Comparison of ENCODE assay signal across 15 cellular contexts in the genomic region with DNA sequence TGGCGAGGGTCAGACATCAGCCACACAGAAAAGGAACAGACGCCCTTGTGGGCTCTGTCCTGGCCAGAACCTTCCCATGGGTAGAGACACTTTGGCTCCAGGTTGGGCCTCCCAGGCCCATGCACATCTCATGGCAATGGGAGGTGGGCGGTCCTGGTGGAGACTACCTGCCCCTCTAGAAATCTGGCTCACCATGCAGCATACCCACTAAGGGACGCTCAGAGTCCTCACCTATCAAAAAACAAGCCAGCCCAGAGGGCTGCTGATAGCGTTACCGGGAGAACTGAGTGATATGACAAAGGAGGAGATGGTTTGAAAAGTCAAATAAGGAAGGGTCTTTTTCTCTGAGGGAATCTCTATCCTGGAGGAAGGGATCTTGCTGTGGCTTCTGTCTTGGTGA.
DNase-seq lines count a peak whose midpoint lies in the region; ATAC-seq and TF ChIP-seq lines count a peak whose summit lies in the region.
"Had no signal": no experiment of that assay in that cellular context is flagged by ENCODE, and none has a peak within 500 bp of the region (broad histone marks: within the 10 kb centered on the region; RNA-seq: fewer than 3 reads in every experiment).

No MANE protein-coding gene starts in this region.

- H3K4me3 ChIP-seq in BLaER1 treated with 17β-estradiol and CSF1 and Interleukin-3, amounts not matched to agents 10 nM and 100 nM, result no peak overlapping the region
- H3K4me3 ChIP-seq in GM12865 (ENCODE audit: low read depth, low read length) (no peak overlapping the region), endodermal cell (ENCODE audit: low read length) (no peak overlapping the region)
- H3K4me3 ChIP-seq: HAP-1, SK-N-MC had no signal

- no peaks in the 10 kb centered on the region for H3K9me3 Mint-ChIP-seq in endodermal cell
- H3K9me3 Mint-ChIP-seq: T-cell had no signal

- H4K20me1 ChIP-seq in BLaER1 treated with 17β-estradiol and CSF1 and Interleukin-3, amounts not matched to agents 10 nM and 100 nM, result no peaks in the 10 kb centered on the region

- H3K27me3 Mint-ChIP-seq in endodermal cell (ENCODE audit: insufficient read depth), result no peaks in the 10 kb centered on the region
- H3K27me3 Mint-ChIP-seq: T-cell had no signal

- peaks cover 0 to 98% (median 72%) of the 10 kb centered on the region in 10 experiments; a peak in 17 of 20 replicates for H3K4me1 ChIP-seq in BLaER1 treated with 17β-estradiol and CSF1 and Interleukin-3, amounts not matched to agents 10 nM and 100 nM
- no peaks in the 10 kb centered on the region for H3K4me1 ChIP-seq in endodermal cell (ENCODE audit: control insufficient read depth, insufficient read depth, low read length)
- H3K4me1 ChIP-seq: HAP-1 had no signal

- DNase-seq in GM12865 (ENCODE audit: low read depth), result peak; percentile 35
- peak; percentile 62 for DNase-seq in NAMALWA (ENCODE audit: low spot score)
- DNase-seq in endodermal cell, result peak; percentile 63
- DNase-seq in activated effector memory CD4-positive, alpha-beta T cell treated with Interleukin-2 at 50 U/mL for 16 hours, result no peak
- DNase-seq: DMS153, NCI-H1048, NCI-H774, T-cell had no signal

- H3K4me1 Mint-ChIP-seq in endodermal cell, result peaks cover 8% of the 10 kb centered on the region
- H3K4me1 Mint-ChIP-seq: T-cell had no signal

- H3K9me3 ChIP-seq in BLaER1 treated with 17β-estradiol and CSF1 and Interleukin-3, amounts not matched to agents 10 nM and 100 nM (replicated peaks in 1 of 11), result no peaks in the 10 kb centered on the region
- H3K9me3 ChIP-seq in endodermal cell (ENCODE audit: control insufficient read depth, low read length), result no peaks in the 10 kb centered on the region
- H3K9me3 ChIP-seq: HAP-1 had no signal

- H3K9ac ChIP-seq in BLaER1 treated with 17β-estradiol and CSF1 and Interleukin-3, amounts not matched to agents 10 nM and 100 nM, result no peak overlapping the region; a peak in 1 of 22 replicates
- no peak overlapping the region for H3K9ac ChIP-seq in endodermal cell (ENCODE audit: extremely low read depth, low read length, poor library complexity, severe bottlenecking)

- no peak overlapping the region for H3K4me3 Mint-ChIP-seq in endodermal cell
- H3K4me3 Mint-ChIP-seq: T-cell had no signal

- ATAC-seq in GM18517 (IDR thresholded peaks at IDR 0.05; ENCODE audit: unreplicated experiment) (no peak), HG02970 (IDR thresholded peaks at IDR 0.05; ENCODE audit: low FRiP score, unreplicated experiment) (no peak)
- ATAC-seq: Panc1, T-cell had no signal

- no peak overlapping the region for H3K27ac Mint-ChIP-seq in endodermal cell
- H3K27ac Mint-ChIP-seq: T-cell had no signal

- 93 to 100% methylated on average over 2 to 6 of the region's 6 CpGs for WGBS in endodermal cell (ENCODE audit: insufficient coverage in 1 of 2, insufficient read length in 1 of 2), 2 experiments

- H3K36me3 ChIP-seq in BLaER1 treated with 17β-estradiol and CSF1 and Interleukin-3, amounts not matched to agents 10 nM and 100 nM, result no peaks in the 10 kb centered on the region
- no peaks in the 10 kb centered on the region for H3K36me3 ChIP-seq in endodermal cell (ENCODE audit: control insufficient read depth, insufficient read depth, low read length)
- H3K36me3 ChIP-seq: HAP-1 had no signal

- peak overlapping the region in 9 of 11 experiments; percentile 6 to 88 (median 72); a peak in 17 of 22 replicates for H3K4me2 ChIP-seq in BLaER1 treated with 17β-estradiol and CSF1 and Interleukin-3, amounts not matched to agents 10 nM and 100 nM

- H3K36me3 Mint-ChIP-seq in endodermal cell (ENCODE audit: low read depth), result no peaks in the 10 kb centered on the region
- H3K36me3 Mint-ChIP-seq: T-cell had no signal

- TF ChIP-seq CTCF in GM12865 (IDR thresholded peaks at IDR 0.05; ENCODE audit: insufficient read depth, low read depth, low read length, missing control alignments) (peak; percentile 26), endodermal cell (conservative IDR thresholded peaks at IDR 0.05) (peak; percentile 49)

- H3K27me3 ChIP-seq in BLaER1 treated with 17β-estradiol and CSF1 and Interleukin-3, amounts not matched to agents 10 nM and 100 nM, result 0 out of 22 replicates have a peak, but pooled peaks cover 0 to 9% (median 0%) of the 10 kb centered on the region in 11 experiments
- H3K27me3 ChIP-seq in endodermal cell (ENCODE audit: control insufficient read depth, insufficient read depth, low read length, poor library complexity, severe bottlenecking), result no peaks in the 10 kb centered on the region

- no peak overlapping the region for H3K27ac ChIP-seq in BLaER1 treated with 17β-estradiol and CSF1 and Interleukin-3, amounts not matched to agents 10 nM and 100 nM
- H3K27ac ChIP-seq in endodermal cell (ENCODE audit: low read depth, low read length), result no peak overlapping the region
- H3K27ac ChIP-seq: C4-2B, SK-N-MC had no signal
